Comparison of ENCODE assay signal across 8 cellular contexts in the genomic region with DNA sequence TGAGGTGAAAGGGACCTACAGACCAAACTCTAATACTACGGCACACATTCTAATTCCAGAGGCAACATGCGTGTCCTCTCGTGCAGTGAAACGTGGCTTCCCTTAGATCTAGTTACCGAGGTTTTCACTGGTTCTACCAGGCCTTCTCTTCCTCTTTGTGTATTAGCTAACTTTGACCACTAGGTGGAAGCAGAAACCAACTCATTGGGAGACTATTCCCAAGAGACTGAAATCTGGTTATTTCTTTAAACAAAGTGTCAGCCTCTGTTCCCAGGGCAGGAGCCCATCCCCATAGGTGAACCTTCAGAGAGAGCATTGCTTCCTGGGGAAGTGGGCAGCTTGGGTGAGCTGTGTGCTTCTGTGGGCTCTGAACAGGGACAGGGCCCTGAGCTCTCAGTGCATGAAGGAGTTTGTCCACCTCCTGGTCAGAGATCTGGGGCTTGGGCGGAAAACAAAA. TPM values are rescaled to one million over a fixed set of nuclear protein-coding genes. Genes with fewer than 3 reads are reported as not detected.
A peak's percentile ranks its signal among the peaks of the same experiment; 100 is the strongest.
DNase-seq lines count a peak whose midpoint lies in the region; ATAC-seq and TF ChIP-seq lines count a peak whose summit lies in the region.

No MANE protein-coding gene starts in this region.

- H3K4me3 ChIP-seq in sigmoid colon, result no peak overlapping the region

- peak; percentile 75 for ATAC-seq in HG03354 (IDR thresholded peaks at IDR 0.05; ENCODE audit: poor library complexity, severe bottlenecking, unreplicated experiment)

- 17 to 23% methylated on average over 6 of the region's 6 CpGs for WGBS in sigmoid colon, 2 donors

- intact Hi-C loops in sigmoid colon (cut with DNase I), result loop anchor here (5.0 kb wide), 2 partner anchors 303 to 693 kb away; no protein-coding TSS in a partner anchor

- H3K27ac ChIP-seq in sigmoid colon, result peak overlapping the region in 1 of 4 donors; percentile 2

- H3K4me1 ChIP-seq in sigmoid colon, result no peaks in the 10 kb centered on the region

- DNase-seq in A172 (ENCODE audit: low spot score), result peak; percentile 71
- DNase-seq in GM04504 (ENCODE audit: low read depth), result peak; percentile 46
- DNase-seq in NCI-H82 treated with DMSO at 0.1 percent for 48 hours (lab: John Stamatoyannopoulos, UW; ENCODE audit: unreplicated experiment), result peak; percentile 97
- DNase-seq in astrocyte of the hippocampus (ENCODE audit: low read depth, low spot score), result peak; percentile 82
- peak; percentile 63 for DNase-seq in hepatic stellate cell (ENCODE audit: low spot score)
- DNase-seq in sigmoid colon, result no peak
- DNase-seq in cortex of kidney (lab: John Stamatoyannopoulos, UW), result no peak

- TF ChIP-seq CTCF in sigmoid colon (IDR thresholded peaks at IDR 0.05), result peak; percentile 72 to 89 (median 80)

- H3K9me3 ChIP-seq in sigmoid colon, result no peaks in the 10 kb centered on the region

- no peak for TF ChIP-seq EP300 in sigmoid colon (IDR thresholded peaks at IDR 0.05)

- no peak for TF ChIP-seq POLR2A in sigmoid colon (IDR thresholded peaks at IDR 0.05)

- H3K36me3 ChIP-seq in sigmoid colon, result no peaks in the 10 kb centered on the region

- no peaks in the 10 kb centered on the region for H3K27me3 ChIP-seq in sigmoid colon

RNA-seq across cellular contexts. Expression of gene RCVRN, which starts 19.7 kb away (rescaled TPM):
- not detected in 2 replicates for total RNA-seq in A172 (2014; rRNA removed; shearing (Covaris generic))
- 1 to 10 TPM in 1 of 4 donors, under 1 TPM in 3; 0.27 to 1.2 (median 0.46) TPM for total RNA-seq in sigmoid colon
- polyA plus RNA-seq in sigmoid colon, result under 1 TPM in 1 of 3 donors, not detected in 2; 0.07 TPM

Comparison
In these comparisons a context has a peak if more than half of its experiments do, and no peak if none do; other contexts are left out.
1. DNase-seq: peak in A172 (single experiment), GM04504 (single experiment), NCI-H82 treated with DMSO at 0.1 percent for 48 hours (single experiment), astrocyte of the hippocampus (single experiment) and hepatic stellate cell (single experiment); none in sigmoid colon (single experiment) and cortex of kidney (single experiment).